Comparison of ENCODE assay signal across 9 cellular contexts in genomic region chr1:229229721-229230135, GRCh38. TPM values are rescaled to one million over a fixed set of nuclear protein-coding genes. Genes with fewer than 3 reads are reported as not detected.
DNase-seq lines count a peak whose midpoint lies in the region; ATAC-seq, FAIRE-seq and TF ChIP-seq lines count a peak whose summit lies in the region.
"Had no signal": no experiment of that assay in that cellular context is flagged by ENCODE, and none has a peak within 500 bp of the region (broad histone marks: within the 10 kb centered on the region; RNA-seq: fewer than 3 reads in every experiment).

No MANE protein-coding gene starts in this region.

- peak overlapping the region; percentile 57 for H4K12ac ChIP-seq in trophoblast cell (ENCODE audit: low read depth, low read length)

- no peaks in the 10 kb centered on the region for H3K27me3 Mint-ChIP-seq in Caco-2 (ENCODE audit: insufficient read depth, unreplicated experiment)
- peaks cover 38% of the 10 kb centered on the region for H3K27me3 Mint-ChIP-seq in T-helper 2 cell treated with Interferon-gamma antibody and Interleukin-4, amounts not matched to agents 5 μg/mL and 100 μg/mL, for 36 hours (ENCODE audit: low read depth)

- H3K4me1 ChIP-seq in Caco-2 (peaks cover 42% of the 10 kb centered on the region), RWPE2 (ENCODE audit: insufficient read depth, poor library complexity, severe bottlenecking) (peaks cover 35% of the 10 kb centered on the region), trophoblast cell (ENCODE audit: control insufficient read depth in 1 of 2, insufficient read depth in 2 of 2, low read length in 2 of 2) (peaks cover 24 to 55% of the 10 kb centered on the region in 2 experiments)

- peak overlapping the region; percentile 85 for H2AFZ ChIP-seq in trophoblast cell (ENCODE audit: insufficient read depth, low read length, poor library complexity)

- POLR2A ChIA-PET in Caco-2 (lab: Charles Lee), result interaction anchor here (0.8 kb wide), 1 partner anchor 41 kb away, joined by 3 read pairs; no protein-coding TSS in a partner anchor

- H3K27ac ChIP-seq in RWPE2 (ENCODE audit: poor library complexity, severe bottlenecking), result peak overlapping the region; percentile 16
- peak overlapping the region; percentile 99 for H3K27ac ChIP-seq in trophoblast cell (ENCODE audit: low read depth, low read length)

- H3K4me2 ChIP-seq in trophoblast cell (ENCODE audit: low read length), result peak overlapping the region; percentile 37

- TF ChIP-seq CTCF in Caco-2 (IDR thresholded peaks at IDR 0.05; ENCODE audit: insufficient read depth in 1 of 2, low read depth in 1 of 2, low read length in 1 of 2, severe bottlenecking in 1 of 2, unreplicated experiment in 1 of 2) (no peak), RWPE2 (IDR thresholded peaks at IDR 0.05; ENCODE audit: poor library complexity, severe bottlenecking) (no peak)

- H3K36me3 ChIP-seq in Caco-2 (ENCODE audit: control insufficient read depth, insufficient read depth, low read length), result no peaks in the 10 kb centered on the region
- H3K36me3 ChIP-seq in RWPE2 (ENCODE audit: low read depth), result no peaks in the 10 kb centered on the region
- no peaks in the 10 kb centered on the region for H3K36me3 ChIP-seq in trophoblast cell (ENCODE audit: control insufficient read depth in 1 of 2, insufficient read depth in 2 of 2, low read length in 2 of 2)

- CTCF ChIA-PET in Caco-2 (lab: Charles Lee), result interaction anchor here (0.6 to 1.2 kb wide), 2 partner anchors 25 to 27 kb away, joined by 4 read pairs; no protein-coding TSS in a partner anchor

- no peak overlapping the region for H3K4me3 ChIP-seq in Caco-2 (ENCODE audit: low read depth, low read length)
- no peak overlapping the region for H3K4me3 ChIP-seq in RWPE2 (ENCODE audit: severe bottlenecking)
- no peak overlapping the region for H3K4me3 ChIP-seq in trophoblast cell (ENCODE audit: low read depth, low read length)

- H2BK120ac ChIP-seq in trophoblast cell (ENCODE audit: insufficient read depth, low read length, poor library complexity), result peak overlapping the region; percentile 82

- no CpG with 5 or more reads among the region's 4 CpGs for WGBS in trophoblast cell (ENCODE audit: extremely low coverage, insufficient coverage, insufficient read length)

- peak overlapping the region; percentile 78 for H3K4ac ChIP-seq in trophoblast cell (ENCODE audit: low read depth, low read length)

- H3K14ac ChIP-seq in trophoblast cell (ENCODE audit: low read length), result peak overlapping the region; percentile 90

- peak overlapping the region; percentile 50 for H3K9ac ChIP-seq in trophoblast cell (ENCODE audit: low read length)

- peak overlapping the region; percentile 98 for H4K91ac ChIP-seq in trophoblast cell (ENCODE audit: low read depth, low read length)

- peak overlapping the region; percentile 83 for H2AK5ac ChIP-seq in trophoblast cell (ENCODE audit: low read length)

- H3K27me3 ChIP-seq in Caco-2 (replicated peaks; ENCODE audit: control insufficient read depth, insufficient read depth, low read length) (no peaks in the 10 kb centered on the region), RWPE2 (ENCODE audit: insufficient read depth, poor library complexity, severe bottlenecking) (no peaks in the 10 kb centered on the region), trophoblast cell (ENCODE audit: insufficient read depth, low read length) (no peaks in the 10 kb centered on the region)

- H3K18ac ChIP-seq in trophoblast cell (ENCODE audit: low read length), result peak overlapping the region; percentile 83

- peaks cover 8% of the 10 kb centered on the region for H3K79me2 ChIP-seq in trophoblast cell (ENCODE audit: control insufficient read depth, insufficient read depth, low read length, poor library complexity)

- ATAC-seq in RWPE2 (ENCODE audit: low read depth), result no peak
- ATAC-seq in stimulated activated effector memory CD8-positive, alpha-beta T cell treated with anti-CD3 and anti-CD28 coated beads, Interleukin-12 subunit alpha, Interleukin-12 subunit beta, amount 100 ng/mL, for 72 hours, result no peak

- H3K4me1 Mint-ChIP-seq in Caco-2 (ENCODE audit: low read depth, unreplicated experiment), result peaks cover 32% of the 10 kb centered on the region
- peaks cover 7% of the 10 kb centered on the region for H3K4me1 Mint-ChIP-seq in stimulated activated effector memory CD8-positive, alpha-beta T cell treated with anti-CD3 and anti-CD28 coated beads, Interleukin-12 subunit alpha, Interleukin-12 subunit beta, amount 100 ng/mL, for 72 hours
- peaks cover 8% of the 10 kb centered on the region for H3K4me1 Mint-ChIP-seq in T-helper 2 cell treated with Interferon-gamma antibody and Interleukin-4, amounts not matched to agents 5 μg/mL and 100 μg/mL, for 36 hours (ENCODE audit: low read depth)

- intact Hi-C loops in Caco-2 (cut with micrococcal nuclease; ENCODE audit: unreplicated experiment) (loop anchor here (1.0 to 10.0 kb wide), 5 partner anchors 72 to 565 kb away; no protein-coding TSS in a partner anchor), head of caudate nucleus (cut with DNase I) (loop anchor here (5.0 to 10.0 kb wide), 3 partner anchors 95 to 565 kb away; no protein-coding TSS in a partner anchor)

- H4K8ac ChIP-seq in trophoblast cell (ENCODE audit: low read depth, low read length), result peak overlapping the region; percentile 87

- DNase-seq in Caco-2 (no peak), RWPE2 (ENCODE audit: low spot score) (no peak), head of caudate nucleus (peak; percentile 50 to 95 (median 88)), trophoblast cell (peak in 1 of 2 donors; percentile 47), NCI-H526 (lab: John Stamatoyannopoulos, UW) (no peak), GM19239 (ENCODE audit: insufficient read length, low spot score) (no peak)
- DNase-seq in stimulated activated effector memory CD8-positive, alpha-beta T cell treated with anti-CD3 and anti-CD28 coated beads, Interleukin-12 subunit alpha, Interleukin-12 subunit beta, amount 100 ng/mL, for 72 hours (ENCODE audit: low spot score in 2 of 2), result no peak
- no peak for DNase-seq in T-helper 2 cell treated with Interferon-gamma antibody and Interleukin-4, amounts not matched to agents 5 μg/mL and 100 μg/mL, for 36 hours (ENCODE audit: low spot score)

- FAIRE-seq in GM19239 (lab: Jason Lieb, UNC), result no peak
- FAIRE-seq: G401.6 had no signal

- H3K79me1 ChIP-seq in trophoblast cell (ENCODE audit: low read length), result peaks cover 56% of the 10 kb centered on the region

- no peak overlapping the region for H3K23ac ChIP-seq in trophoblast cell (ENCODE audit: low read length)

- H3K9me3 ChIP-seq in Caco-2, result no peaks in the 10 kb centered on the region
- H3K9me3 ChIP-seq in RWPE2 (ENCODE audit: severe bottlenecking), result no peaks in the 10 kb centered on the region
- H3K9me3 ChIP-seq in trophoblast cell (ENCODE audit: insufficient read depth, low read depth, low read length), result no peaks in the 10 kb centered on the region

- H3K36me3 Mint-ChIP-seq in Caco-2 (ENCODE audit: insufficient read depth, unreplicated experiment), result no peaks in the 10 kb centered on the region
- no peaks in the 10 kb centered on the region for H3K36me3 Mint-ChIP-seq in stimulated activated effector memory CD8-positive, alpha-beta T cell treated with anti-CD3 and anti-CD28 coated beads, Interleukin-12 subunit alpha, Interleukin-12 subunit beta, amount 100 ng/mL, for 72 hours
- H3K36me3 Mint-ChIP-seq in T-helper 2 cell treated with Interferon-gamma antibody and Interleukin-4, amounts not matched to agents 5 μg/mL and 100 μg/mL, for 36 hours (ENCODE audit: low read depth), result no peaks in the 10 kb centered on the region

- peak overlapping the region; percentile 60 for H3K27ac Mint-ChIP-seq in Caco-2 (ENCODE audit: unreplicated experiment)
- no peak overlapping the region for H3K27ac Mint-ChIP-seq in stimulated activated effector memory CD8-positive, alpha-beta T cell treated with anti-CD3 and anti-CD28 coated beads, Interleukin-12 subunit alpha, Interleukin-12 subunit beta, amount 100 ng/mL, for 72 hours
- H3K27ac Mint-ChIP-seq in T-helper 2 cell treated with Interferon-gamma antibody and Interleukin-4, amounts not matched to agents 5 μg/mL and 100 μg/mL, for 36 hours, result no peak overlapping the region

- H3K9me3 Mint-ChIP-seq in Caco-2 (ENCODE audit: unreplicated experiment), result no peaks in the 10 kb centered on the region
- H3K9me3 Mint-ChIP-seq in stimulated activated effector memory CD8-positive, alpha-beta T cell treated with anti-CD3 and anti-CD28 coated beads, Interleukin-12 subunit alpha, Interleukin-12 subunit beta, amount 100 ng/mL, for 72 hours, result no peaks in the 10 kb centered on the region
- no peaks in the 10 kb centered on the region for H3K9me3 Mint-ChIP-seq in T-helper 2 cell treated with Interferon-gamma antibody and Interleukin-4, amounts not matched to agents 5 μg/mL and 100 μg/mL, for 36 hours

- BruUV-seq in Caco-2 (replicated peaks; lab: Mats Ljungman, UMichigan), result no TSS peak

- H3K4me3 Mint-ChIP-seq in Caco-2 (ENCODE audit: unreplicated experiment), result peak overlapping the region; percentile 56
- no peak overlapping the region for H3K4me3 Mint-ChIP-seq in stimulated activated effector memory CD8-positive, alpha-beta T cell treated with anti-CD3 and anti-CD28 coated beads, Interleukin-12 subunit alpha, Interleukin-12 subunit beta, amount 100 ng/mL, for 72 hours
- H3K4me3 Mint-ChIP-seq in T-helper 2 cell treated with Interferon-gamma antibody and Interleukin-4, amounts not matched to agents 5 μg/mL and 100 μg/mL, for 36 hours, result no peak overlapping the region

- peak overlapping the region; percentile 86 for H2BK12ac ChIP-seq in trophoblast cell (ENCODE audit: low read length)

- H2BK5ac ChIP-seq in trophoblast cell (ENCODE audit: low read depth, low read length, poor library complexity), result peak overlapping the region; percentile 94

RNA-seq across cellular contexts. Expression of gene RAB4A, which starts 41.2 kb away (rescaled TPM):
- total RNA-seq in Caco-2 (2022), result 98.9 and 111 TPM in 2 replicates
- 22.0 and 24.9 TPM in 2 replicates for polyA plus RNA-seq in trophoblast cell (2013)

Comparison
In these comparisons a context has a peak if more than half of its experiments do, and no peak if none do; other contexts are left out.
1. DNase-seq: peak in head of caudate nucleus (42 of 42); none in Caco-2 (0 of 2), RWPE2 (single experiment), NCI-H526 (0 of 2), stimulated activated effector memory CD8-positive, alpha-beta T cell treated with anti-CD3 and anti-CD28 coated beads, Interleukin-12 subunit alpha, Interleukin-12 subunit beta, amount 100 ng/mL, for 72 hours (0 of 2), T-helper 2 cell treated with Interferon-gamma antibody and Interleukin-4, amounts not matched to agents 5 μg/mL and 100 μg/mL, for 36 hours (single experiment) and GM19239 (single experiment).